ENCODE assay signal across 8 cellular contexts in genomic region chr9:127979333-127980055, GRCh38. TPM values are rescaled to one million over a fixed set of nuclear protein-coding genes. Genes with fewer than 3 reads are reported as not detected.
DNase-seq lines count a peak whose midpoint lies in the region; ATAC-seq and TF ChIP-seq lines count a peak whose summit lies in the region.

No MANE protein-coding gene starts in this region.

- H3K36me3 ChIP-seq in KMS-11 (ENCODE audit: insufficient read depth) (no peaks in the 10 kb centered on the region), neural progenitor cell (no peaks in the 10 kb centered on the region)

- TF ChIP-seq CTCF in KMS-11 (conservative IDR thresholded peaks at IDR 0.05; ENCODE audit: low read depth, low read length) (no peak), foreskin fibroblast (IDR thresholded peaks at IDR 0.05; ENCODE audit: low read depth, low read length) (no peak), neural progenitor cell (IDR thresholded peaks at IDR 0.05) (peak; percentile 6)

- ATAC-seq in HG03095 (IDR thresholded peaks at IDR 0.05; ENCODE audit: unreplicated experiment) = no peak

- H3K4me3 ChIP-seq in KMS-11 (IDR thresholded peaks at IDR 0.05; ENCODE audit: insufficient read depth, low read depth, low read length) = peak overlapping the region; percentile 28
- H3K4me3 ChIP-seq in foreskin fibroblast (ENCODE audit: low read depth in 1 of 2, low read length in 2 of 2) = peak overlapping the region; percentile 77 to 90
- peak overlapping the region; percentile 83 for H3K4me3 ChIP-seq in neural progenitor cell

- no peaks in the 10 kb centered on the region for H3K27me3 ChIP-seq in KMS-11 (ENCODE audit: insufficient read depth, low read depth)
- H3K27me3 ChIP-seq in neural progenitor cell = no peaks in the 10 kb centered on the region

- no peaks in the 10 kb centered on the region for H3K9me3 ChIP-seq in neural progenitor cell (ENCODE audit: low read depth)

- H3K9me3 Mint-ChIP-seq in activated T-cell treated with anti-CD3 and anti-CD28 coated beads, Interleukin-2, amount 50 U/mL, for 24 hours = no peaks in the 10 kb centered on the region
- H3K9me3 Mint-ChIP-seq in neural progenitor cell = no peaks in the 10 kb centered on the region

- peaks cover 46% of the 10 kb centered on the region for H3K36me3 Mint-ChIP-seq in activated T-cell treated with anti-CD3 and anti-CD28 coated beads, Interleukin-2, amount 50 U/mL, for 24 hours (ENCODE audit: low read depth)
- H3K36me3 Mint-ChIP-seq in neural progenitor cell = no peaks in the 10 kb centered on the region

- H3K4me2 ChIP-seq in KMS-11 (peak overlapping the region; percentile 98), neural progenitor cell (peak overlapping the region; percentile 80)

- H3K4me1 ChIP-seq in KMS-11 (ENCODE audit: low read depth, poor library complexity, severe bottlenecking) (peaks cover 48% of the 10 kb centered on the region), neural progenitor cell (peaks cover 42% of the 10 kb centered on the region)

- H3K4me3 Mint-ChIP-seq in activated T-cell treated with anti-CD3 and anti-CD28 coated beads, Interleukin-2, amount 50 U/mL, for 24 hours = peak overlapping the region; percentile 93
- H3K4me3 Mint-ChIP-seq in neural progenitor cell = peak overlapping the region; percentile 98

- peak overlapping the region; percentile 56; the same call in 1 of the 2 replicates for H3K27ac ChIP-seq in KMS-11
- no peak overlapping the region for H3K27ac ChIP-seq in neural progenitor cell

- H3K79me2 ChIP-seq in KMS-11 (ENCODE audit: insufficient read depth, low read depth) (peaks cover 56% of the 10 kb centered on the region; the same call in 1 of the 2 replicates), neural progenitor cell (ENCODE audit: low read depth) (peaks cover 58% of the 10 kb centered on the region)

- H2AFZ ChIP-seq in KMS-11 (ENCODE audit: low read depth) (peak overlapping the region; percentile 28; the same call in 1 of the 2 replicates), neural progenitor cell (replicated peaks) (no peak overlapping the region)

- H3K27ac Mint-ChIP-seq in activated T-cell treated with anti-CD3 and anti-CD28 coated beads, Interleukin-2, amount 50 U/mL, for 24 hours = peak overlapping the region; percentile 92
- H3K27ac Mint-ChIP-seq in neural progenitor cell = peak overlapping the region; percentile 53

- H4K20me1 ChIP-seq in KMS-11 (ENCODE audit: insufficient read depth) (no peaks in the 10 kb centered on the region), neural progenitor cell (ENCODE audit: low read depth) (peaks cover 58% of the 10 kb centered on the region)

- DNase-seq in activated gamma-delta T cell treated with Interleukin-2 at 50 U/mL for 16 hours = peak; percentile 43
- DNase-seq in activated gamma-delta T cell (lab: John Stamatoyannopoulos, UW) = no peak
- DNase-seq in activated T-cell treated with anti-CD3 and anti-CD28 coated beads, Interleukin-2, amount 50 U/mL, for 24 hours = peak; percentile 68
- DNase-seq in foreskin fibroblast = peak in 1 of 2 donors; percentile 81
- DNase-seq in neural progenitor cell (ENCODE audit: low spot score) = peak; percentile 68
- no peak for DNase-seq in NCI-H128 (lab: John Stamatoyannopoulos, UW; ENCODE audit: unreplicated experiment)

- H3F3A ChIP-seq in neural progenitor cell (ENCODE audit: low read depth) = peaks cover 28% of the 10 kb centered on the region

- peak overlapping the region; percentile 35; the same call in 1 of the 2 replicates for H3K9ac ChIP-seq in KMS-11
- peak overlapping the region; percentile 55 for H3K9ac ChIP-seq in neural progenitor cell

- H3K4me1 Mint-ChIP-seq in activated T-cell treated with anti-CD3 and anti-CD28 coated beads, Interleukin-2, amount 50 U/mL, for 24 hours (ENCODE audit: low read depth) = peaks cover 69% of the 10 kb centered on the region
- peaks cover 50% of the 10 kb centered on the region for H3K4me1 Mint-ChIP-seq in neural progenitor cell

- no peaks in the 10 kb centered on the region for H3K27me3 Mint-ChIP-seq in activated T-cell treated with anti-CD3 and anti-CD28 coated beads, Interleukin-2, amount 50 U/mL, for 24 hours
- peaks cover 6% of the 10 kb centered on the region for H3K27me3 Mint-ChIP-seq in neural progenitor cell (ENCODE audit: insufficient read depth, low read depth)

RNA-seq across cellular contexts. Expression of gene EEIG1, which starts 1.3 kb away (rescaled TPM):
- total RNA-seq in neural progenitor cell (ENCODE audit: low replicate concordance) = 8.8 and 30.8 TPM in 2 replicates

RNA-seq across cellular contexts. Expression of gene DPM2, which starts 41.8 kb away (rescaled TPM):
- total RNA-seq in neural progenitor cell (ENCODE audit: low replicate concordance) = 9.1 and 20.5 TPM in 2 replicates

RNA-seq across cellular contexts. Expression of gene PIP5KL1, which starts 48.9 kb away (rescaled TPM):
- 1.4 and 8.8 TPM in 2 replicates for total RNA-seq in neural progenitor cell (ENCODE audit: low replicate concordance)

Comparison
In these comparisons a context has a peak if more than half of its experiments do, and no peak if none do; other contexts are left out.
1. DNase-seq: peak in activated gamma-delta T cell treated with Interleukin-2 at 50 U/mL for 16 hours (single experiment), activated T-cell treated with anti-CD3 and anti-CD28 coated beads, Interleukin-2, amount 50 U/mL, for 24 hours (single experiment) and neural progenitor cell (single experiment); none in activated gamma-delta T cell (single experiment) and NCI-H128 (single experiment).
2. H3K4me3 ChIP-seq: peak in every context shown above with its lines; median percentile 84 in foreskin fibroblast; 83 in neural progenitor cell; 28 in KMS-11.